In genomic region chr19:33377586-33378475, GRCh38 we compare ENCODE assay signal across 11 cellular contexts. TPM values are rescaled to one million over a fixed set of nuclear protein-coding genes. Genes with fewer than 3 reads are reported as not detected.
DNase-seq lines count a peak whose midpoint lies in the region; ATAC-seq, FAIRE-seq and TF ChIP-seq lines count a peak whose summit lies in the region.
"Had no signal": no experiment of that assay in that cellular context is flagged by ENCODE, and none has a peak within 500 bp of the region (broad histone marks: within the 10 kb centered on the region; RNA-seq: fewer than 3 reads in every experiment).

No MANE protein-coding gene starts in this region.

- H3K4me3 Mint-ChIP-seq in T-helper 17 cell (no peak overlapping the region), glutamatergic neuron (ENCODE audit: unreplicated experiment) (peak overlapping the region; percentile 65)
- H3K4me3 Mint-ChIP-seq: memory B cell had no signal

- H3K27me3 ChIP-seq in GM23248 (replicated peaks; ENCODE audit: insufficient read depth) (no peaks in the 10 kb centered on the region), small intestine (ENCODE audit: control insufficient read depth in 2 of 2, insufficient read depth in 2 of 2, low read length in 2 of 2) (no peaks in the 10 kb centered on the region)
- H3K27me3 ChIP-seq: pancreas had no signal

- FAIRE-seq in small intestine (lab: Jason Lieb, UNC): no peak
- FAIRE-seq: pancreas had no signal

- H3K9me2 ChIP-seq in GM23248 (ENCODE audit: insufficient read depth): no peaks in the 10 kb centered on the region

- TF ChIP-seq CTCF in glutamatergic neuron (IDR thresholded peaks at IDR 0.05; ENCODE audit: partially characterized antibody, unreplicated experiment): no peak

- H3K27me3 Mint-ChIP-seq in T-helper 17 cell (no peaks in the 10 kb centered on the region), glutamatergic neuron (ENCODE audit: unreplicated experiment) (peaks cover 9% of the 10 kb centered on the region)
- H3K27me3 Mint-ChIP-seq: memory B cell had no signal

- in situ Hi-C loops in GM23248 (cut with MboI): no loop called here

- H3K4me1 ChIP-seq in GM23248 (ENCODE audit: insufficient read depth): peaks cover 36% of the 10 kb centered on the region
- H3K4me1 ChIP-seq in small intestine (ENCODE audit: control insufficient read depth in 2 of 2, insufficient read depth in 1 of 2, low read depth in 1 of 2, low read length in 1 of 2): peaks cover 11 to 15% of the 10 kb centered on the region in 2 donors

- ATAC-seq in T-helper 17 cell (no peak), GM21529 (IDR thresholded peaks at IDR 0.05; ENCODE audit: unreplicated experiment) (no peak)
- ATAC-seq: pancreas had no signal

- peaks cover 19% of the 10 kb centered on the region for H3K36me3 ChIP-seq in GM23248 (ENCODE audit: low read depth)
- H3K36me3 ChIP-seq in small intestine (ENCODE audit: control insufficient read depth in 2 of 2, insufficient read depth in 2 of 2, low read length in 2 of 2): peaks cover 4% of the 10 kb centered on the region in 2 donors
- H3K36me3 ChIP-seq: pancreas had no signal

- peaks cover 69% of the 10 kb centered on the region for H4K20me1 ChIP-seq in GM23248 (ENCODE audit: insufficient read depth)

- H3K9me3 Mint-ChIP-seq in glutamatergic neuron (ENCODE audit: unreplicated experiment): peaks cover 12% of the 10 kb centered on the region
- H3K9me3 Mint-ChIP-seq: memory B cell had no signal

- H3K4me1 Mint-ChIP-seq in T-helper 17 cell (peaks cover 52% of the 10 kb centered on the region), glutamatergic neuron (ENCODE audit: low read depth, unreplicated experiment) (peaks cover 51% of the 10 kb centered on the region)

- peak overlapping the region; percentile 24 for H3K27ac Mint-ChIP-seq in T-helper 17 cell
- H3K27ac Mint-ChIP-seq in glutamatergic neuron (ENCODE audit: unreplicated experiment): peak overlapping the region; percentile 85

- no peak overlapping the region for H3K4me3 ChIP-seq in GM23248
- no peak overlapping the region for H3K4me3 ChIP-seq in small intestine (ENCODE audit: low read depth in 1 of 2, low read length in 2 of 2)
- H3K4me3 ChIP-seq: pancreas had no signal

- H3F3A ChIP-seq in GM23248 (ENCODE audit: insufficient read depth): peaks cover 58% of the 10 kb centered on the region

- no peaks in the 10 kb centered on the region for H3K9me3 ChIP-seq in GM23248 (ENCODE audit: low read depth)
- no peaks in the 10 kb centered on the region for H3K9me3 ChIP-seq in T-helper 17 cell (ENCODE audit: control insufficient read depth, low read length, poor library complexity, severe bottlenecking)
- H3K9me3 ChIP-seq in small intestine (ENCODE audit: control insufficient read depth, low read depth): no peaks in the 10 kb centered on the region
- H3K9me3 ChIP-seq: pancreas had no signal

- peaks cover 9% of the 10 kb centered on the region for H3K36me3 Mint-ChIP-seq in T-helper 17 cell (ENCODE audit: low read depth)
- peaks cover 5% of the 10 kb centered on the region for H3K36me3 Mint-ChIP-seq in glutamatergic neuron (ENCODE audit: unreplicated experiment)

- H2AFZ ChIP-seq in GM23248: no peak overlapping the region

- H3K9ac ChIP-seq in GM23248: 0 out of 2 replicates have a peak overlapping the region, but pooled peaks have one; percentile 17

- H3K4me2 ChIP-seq in GM23248 (ENCODE audit: unreplicated experiment): peak overlapping the region; percentile 24

- H3K79me2 ChIP-seq in GM23248 (ENCODE audit: insufficient read depth): peaks cover 88% of the 10 kb centered on the region

- DNase-seq in GM23248 (peak; percentile 76), T-helper 17 cell (no peak), glutamatergic neuron (no peak), small intestine (no peak), NCI-H2227 (lab: John Stamatoyannopoulos, UW; ENCODE audit: unreplicated experiment) (no peak)
- DNase-seq in effector CD4-positive, alpha-beta T cell: no peak
- DNase-seq: NCI-H2227 treated with DMSO at 0.1 percent for 48 hours; pancreas; stimulated activated naive CD4-positive, alpha-beta T cell had no signal

- 48 to 50% methylated on average over 12 of the region's 12 CpGs for WGBS in GM23248 (ENCODE audit: low coverage in 1 of 2, low lambda C conversion rate in 2 of 2, missing lambda C conversion rate in 2 of 2), 2 experiments
- 77 to 79% (median 78%) methylated on average over 12 of the region's 12 CpGs for WGBS in small intestine, 3 donors

- H3K27ac ChIP-seq in GM23248: peak overlapping the region; percentile 97
- H3K27ac ChIP-seq in small intestine (ENCODE audit: low read depth in 1 of 2, low read length in 1 of 2): peak overlapping the region; percentile 73 to 99

RNA-seq across cellular contexts. Expression of gene CEBPG, which starts 4.3 kb away (rescaled TPM):
- 33.4 and 36.2 TPM in 2 replicates for total RNA-seq in GM23248 (2014; rRNA removed; shearing (Covaris generic))
- polyA plus RNA-seq in GM23248 (2016; fragmentation: Nextera tagmentation; extraction: Ambion mirVana): 27.4 and 27.6 TPM in 2 replicates
- 10 to 100 TPM; 17.0 to 22.0 TPM for total RNA-seq in T-helper 17 cell
- total RNA-seq in glutamatergic neuron (ENCODE audit: unreplicated experiment): 75.1 TPM
- 10 to 100 TPM; 48.6 to 68.4 (median 67.1) TPM for polyA plus RNA-seq in small intestine
